ENCODE assay signal across 33 cellular contexts in the genomic region with DNA sequence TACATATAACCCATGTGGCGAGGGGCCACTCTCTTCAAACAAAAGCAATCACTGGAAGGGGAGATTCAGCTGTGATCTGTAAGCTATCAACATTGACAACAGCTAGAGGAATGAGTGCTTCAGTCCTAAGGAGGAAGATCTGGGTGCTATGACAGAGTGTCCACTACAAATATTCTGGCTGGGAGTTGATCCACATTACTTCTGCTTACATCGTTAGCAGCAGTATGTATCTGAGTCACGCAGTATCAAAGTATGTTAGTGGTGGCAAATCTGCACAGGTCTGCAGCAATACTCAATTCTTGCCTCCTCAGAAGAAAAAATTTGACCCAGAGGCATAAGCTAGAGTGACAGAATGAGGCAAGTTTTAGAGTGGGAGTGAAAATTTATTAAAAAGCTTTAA.
"Had no signal": no experiment of that assay in that cellular context is flagged by ENCODE, and none has a peak within 500 bp of the region (broad histone marks: within the 10 kb centered on the region; RNA-seq: fewer than 3 reads in every experiment).

No MANE protein-coding gene starts in this region.

- H3K27me3 ChIP-seq: adrenal gland, body of pancreas, brain microvascular endothelial cell, breast epithelium had no signal

- DNase-seq: activated B cell treated with CpG ODN at 0.5 μM for 24 hours; activated CD4-positive, alpha-beta memory T cell treated with anti-CD3 and anti-CD28 coated beads for 36 hours; activated CD4-positive, alpha-beta T cell treated with anti-CD3 and anti-CD28 coated beads for 4 hours; activated CD4-positive, alpha-beta T cell treated with anti-CD3 and anti-CD28 coated beads, Interleukin-2, amount 10 ng/mL, durations not matched to agents 24 days and 14 days; activated CD4-positive, alpha-beta T cell treated with anti-CD3 and anti-CD28 coated beads, Interleukin-2, amount 50 U/mL, for 1 hour; activated CD4-positive, alpha-beta T cell treated with anti-CD3 and anti-CD28 coated beads, Interleukin-2, amount 50 U/mL, for 4 hours; activated CD4-positive, CD25-positive, alpha-beta regulatory T cell treated with anti-CD3 and anti-CD28 coated beads, Interleukin-2, amount 50 U/mL, for 72 hours; activated CD8-positive, alpha-beta memory T cell treated with anti-CD3 and anti-CD28 coated beads, Interleukin-2, amount 50 U/mL, for 4 hours; activated CD8-positive, alpha-beta T cell treated with anti-CD3 and anti-CD28 coated beads for 36 hours; activated gamma-delta T cell treated with Interleukin-2 at 50 U/mL for 16 hours; activated naive CD4-positive, alpha-beta T cell; activated naive CD4-positive, alpha-beta T cell treated with anti-CD3 and anti-CD28 coated beads for 36 hours; activated naive CD4-positive, alpha-beta T cell treated with anti-CD3 and anti-CD28 coated beads, Interleukin-2, amount 50 U/mL, for 16 hours; activated naive CD8-positive, alpha-beta T cell treated with anti-CD3 and anti-CD28 coated beads for 36 hours; activated T-cell treated with anti-CD3 and anti-CD28 coated beads for 4 hours; activated T-cell treated with anti-CD3 and anti-CD28 coated beads, Interleukin-2, amount 50 U/mL, for 1 hour; activated T-cell treated with anti-CD3 and anti-CD28 coated beads, Interleukin-2, amount 50 U/mL, for 4 hours; activated T-cell treated with anti-CD3 and anti-CD28 coated beads, Interleukin-2, amount 50 U/mL, for 72 hours; adrenal gland; amniotic stem cell; aorta; body of pancreas; brain microvascular endothelial cell; central memory CD4-positive, alpha-beta T cell; T-helper 2 cell; T-helper 9 cell had no signal

- H3K36me3 ChIP-seq: adrenal gland, brain microvascular endothelial cell, breast epithelium had no signal

- ATAC-seq: activated CD8-positive, alpha-beta T cell treated with anti-CD3 and anti-CD28 coated beads for 36 hours; activated naive CD4-positive, alpha-beta T cell treated with anti-CD3 and anti-CD28 coated beads, Interleukin-2, amount 50 U/mL, for 72 hours; activated T-cell treated with anti-CD3 and anti-CD28 coated beads, Interleukin-2, amount 50 U/mL, for 4 hours; activated T-cell treated with anti-CD3 and anti-CD28 coated beads, Interleukin-2, amount 50 U/mL, for 72 hours; activated T-helper 17 cell treated with anti-CD3 and anti-CD28 coated beads, Interleukin-2, amount 50 U/mL, for 72 hours; body of pancreas had no signal

- H3K4me1 ChIP-seq: adrenal gland, body of pancreas, breast epithelium had no signal

- H3K27ac ChIP-seq: adrenal gland, body of pancreas, brain microvascular endothelial cell, breast epithelium, VCaP had no signal

- H3K4me3 ChIP-seq: adrenal gland, body of pancreas, breast epithelium had no signal

- FAIRE-seq: astrocyte, colon, TTC549 had no signal

- H3K9me3 ChIP-seq: adrenal gland, body of pancreas, breast epithelium had no signal
